ENCODE assay signal across 8 cellular contexts in the genomic region with DNA sequence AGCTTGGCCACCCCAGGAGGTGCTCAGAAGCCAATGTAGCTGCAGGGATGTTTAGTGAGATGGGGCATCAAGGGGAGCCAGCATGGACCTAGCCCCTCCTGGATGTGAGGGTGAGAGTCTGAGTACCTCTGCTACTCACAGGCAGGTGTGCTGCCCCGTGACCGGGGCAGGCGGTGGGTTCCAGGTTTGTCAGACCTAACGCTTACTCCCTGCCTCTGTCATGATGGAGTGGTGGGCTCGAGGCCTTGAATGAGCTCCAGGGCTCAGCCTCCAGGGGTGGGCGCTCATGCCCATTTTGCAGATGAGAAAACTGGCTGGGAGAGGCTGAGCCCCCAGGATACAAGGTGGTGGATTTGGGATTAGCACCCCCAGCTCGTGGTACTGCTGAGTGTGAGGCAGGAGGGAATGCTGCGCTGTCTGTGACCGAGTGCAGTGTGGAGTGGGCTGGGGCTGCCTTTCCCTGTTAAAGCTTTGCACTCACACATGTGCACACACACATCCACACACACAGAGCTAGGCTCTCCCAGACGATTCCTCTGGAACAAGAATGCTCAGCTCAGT. TPM values are rescaled to one million over a fixed set of nuclear protein-coding genes. Genes with fewer than 3 reads are reported as not detected.
A peak's percentile ranks its signal among the peaks of the same experiment; 100 is the strongest.
DNase-seq lines count a peak whose midpoint lies in the region; ATAC-seq and TF ChIP-seq lines count a peak whose summit lies in the region.

No MANE protein-coding gene starts in this region.

- CTCF ChIA-PET in naive thymus-derived CD4-positive, alpha-beta T cell (lab: Charles Lee), result interaction anchor here (0.9 kb wide), 1 partner anchor 62 kb away, joined by 3 read pairs; no protein-coding TSS in a partner anchor

- H3K4me3 ChIP-seq in ACC112 (ENCODE audit: low read depth, low read length) (peak overlapping the region; percentile 99), MM.1S (ENCODE audit: low read length) (no peak overlapping the region), epithelial cell of proximal tubule (ENCODE audit: low read depth, low read length) (peak overlapping the region; percentile 85)
- no peak overlapping the region for H3K4me3 ChIP-seq in naive thymus-derived CD4-positive, alpha-beta T cell (ENCODE audit: low read length)

- H2AFZ ChIP-seq in ACC112 (ENCODE audit: low read length, unreplicated experiment) (no peak overlapping the region), MM.1S (ENCODE audit: low read length) (no peak overlapping the region)

- TF ChIP-seq CTCF in MM.1S (IDR thresholded peaks at IDR 0.05; ENCODE audit: low read length) (no peak), epithelial cell of proximal tubule (conservative IDR thresholded peaks at IDR 0.05; ENCODE audit: low read depth, low read length) (no peak)

- H3K9me3 Mint-ChIP-seq in naive thymus-derived CD4-positive, alpha-beta T cell, result no peaks in the 10 kb centered on the region

- no peaks in the 10 kb centered on the region for H4K20me1 ChIP-seq in MM.1S (ENCODE audit: insufficient read depth, low read length)

- H3K9me3 ChIP-seq in MM.1S (replicated peaks; ENCODE audit: insufficient read depth, low read length), result no peaks in the 10 kb centered on the region
- H3K9me3 ChIP-seq in naive thymus-derived CD4-positive, alpha-beta T cell (ENCODE audit: control insufficient read depth in 2 of 3, low read length in 3 of 3), result no peaks in the 10 kb centered on the region

- peaks cover 0 to 17% (median 11%) of the 10 kb centered on the region in 7 donors for H3K4me1 Mint-ChIP-seq in naive thymus-derived CD4-positive, alpha-beta T cell

- no peaks in the 10 kb centered on the region for H3K36me3 ChIP-seq in ACC112 (ENCODE audit: insufficient read depth, low read length)
- H3K36me3 ChIP-seq in MM.1S (replicated peaks; ENCODE audit: insufficient read depth, low read length), result no peaks in the 10 kb centered on the region
- H3K36me3 ChIP-seq in naive thymus-derived CD4-positive, alpha-beta T cell (ENCODE audit: control insufficient read depth in 2 of 3, insufficient read depth in 3 of 3, low read length in 3 of 3), result no peaks in the 10 kb centered on the region

- H3F3A ChIP-seq in MM.1S (ENCODE audit: insufficient read depth, low read length), result peaks cover 10% of the 10 kb centered on the region

- peaks cover 30% of the 10 kb centered on the region for H3K4me1 ChIP-seq in ACC112 (ENCODE audit: control insufficient read depth, insufficient read depth, low read length, unreplicated experiment)
- H3K4me1 ChIP-seq in MM.1S (ENCODE audit: low read length), result no peaks in the 10 kb centered on the region
- H3K4me1 ChIP-seq in naive thymus-derived CD4-positive, alpha-beta T cell (ENCODE audit: control insufficient read depth in 2 of 2, insufficient read depth in 2 of 2, low read length in 2 of 2), result peaks cover 4 to 10% of the 10 kb centered on the region in 2 donors

- H3K4me3 Mint-ChIP-seq in naive thymus-derived CD4-positive, alpha-beta T cell, result peak overlapping the region; percentile 33 to 80 (median 64)

- POLR2A ChIA-PET in naive thymus-derived CD4-positive, alpha-beta T cell (lab: Charles Lee), result interaction anchor here (0.8 to 1.1 kb wide), 2 partner anchors 63 to 163 kb away, joined by 3 read pairs; a partner anchor contains a TSS

- intact Hi-C loops in naive thymus-derived CD4-positive, alpha-beta T cell (cut with micrococcal nuclease), result loop anchor here in 1 of 2 donors (2.0 to 5.0 kb wide), 4 partner anchors 65 to 259 kb away; a partner anchor contains a TSS

- H3K27me3 Mint-ChIP-seq in naive thymus-derived CD4-positive, alpha-beta T cell, result peaks cover 0 to 50% (median 0%) of the 10 kb centered on the region in 5 donors

- H3K27ac ChIP-seq in ACC112 (ENCODE audit: low read depth, low read length) (peak overlapping the region; percentile 75), MM.1S (ENCODE audit: low read length) (no peak overlapping the region)
- H3K27ac ChIP-seq in naive thymus-derived CD4-positive, alpha-beta T cell (ENCODE audit: low read depth, low read length), result no peak overlapping the region

- H3K27me3 ChIP-seq in ACC112 (ENCODE audit: insufficient read depth, low read length) (no peaks in the 10 kb centered on the region), MM.1S (replicated peaks; ENCODE audit: insufficient read depth, low read length) (peaks cover 18% of the 10 kb centered on the region)
- no peaks in the 10 kb centered on the region for H3K27me3 ChIP-seq in naive thymus-derived CD4-positive, alpha-beta T cell (ENCODE audit: control insufficient read depth in 2 of 2, insufficient read depth in 2 of 2, low read length in 2 of 2)

- peak overlapping the region in 1 of 9 donors; percentile 59 for H3K27ac Mint-ChIP-seq in naive thymus-derived CD4-positive, alpha-beta T cell

- no peaks in the 10 kb centered on the region for H3K9me2 ChIP-seq in MM.1S (replicated peaks; ENCODE audit: insufficient read depth, low read length)

- H3K4me2 ChIP-seq in MM.1S (ENCODE audit: low read depth, low read length), result peak overlapping the region; percentile 76; the same call in 1 of the 2 replicates

- no peaks in the 10 kb centered on the region for H3K36me3 Mint-ChIP-seq in naive thymus-derived CD4-positive, alpha-beta T cell

- no peak overlapping the region for H3K9ac ChIP-seq in MM.1S (ENCODE audit: low read length)

- no peak for ATAC-seq in naive thymus-derived CD4-positive, alpha-beta T cell
- ATAC-seq in GM21723 (IDR thresholded peaks at IDR 0.05; ENCODE audit: unreplicated experiment) (no peak), GM18907 (IDR thresholded peaks at IDR 0.05; ENCODE audit: unreplicated experiment) (no peak)

- DNase-seq in MM.1S (no peak), epithelial cell of proximal tubule (ENCODE audit: low read depth) (no peak), NCI-H187 (lab: John Stamatoyannopoulos, UW) (no peak), activated gamma-delta T cell treated with Interleukin-2 at 50 U/mL for 16 hours (no peak)
- no peak for DNase-seq in naive thymus-derived CD4-positive, alpha-beta T cell

- H3K79me2 ChIP-seq in ACC112 (ENCODE audit: control insufficient read depth, insufficient read depth, low read length, unreplicated experiment) (peaks cover 59% of the 10 kb centered on the region), MM.1S (ENCODE audit: low read length) (peaks cover 57% of the 10 kb centered on the region)

RNA-seq across cellular contexts. Expression of a gene that starts 1.5 kb away (rescaled TPM):
- 8.4 and 19.1 TPM in 2 replicates for total RNA-seq in epithelial cell of proximal tubule
- total RNA-seq in naive thymus-derived CD4-positive, alpha-beta T cell, result 10 to 100 TPM in 2 of 5 experiments, 1 to 10 TPM in 3; 5.9 to 59.5 (median 8.6) TPM
- polyA plus RNA-seq in naive thymus-derived CD4-positive, alpha-beta T cell, result under 1 TPM; 0.31 TPM

Comparison
In these comparisons a context has a peak if more than half of its experiments do, and no peak if none do; other contexts are left out.
1. H3K4me3 ChIP-seq: peak in ACC112 (single experiment) and epithelial cell of proximal tubule (single experiment); none in MM.1S (single experiment) and naive thymus-derived CD4-positive, alpha-beta T cell (single experiment).